Comparison of ENCODE assay signal across 23 cellular contexts in genomic region chr1:248834343-248834940, GRCh38. TPM values are rescaled to one million over a fixed set of nuclear protein-coding genes. Genes with fewer than 3 reads are reported as not detected.
DNase-seq lines count a peak whose midpoint lies in the region; ATAC-seq, FAIRE-seq and TF ChIP-seq lines count a peak whose summit lies in the region.
"Had no signal": no experiment of that assay in that cellular context is flagged by ENCODE, and none has a peak within 500 bp of the region (broad histone marks: within the 10 kb centered on the region; RNA-seq: fewer than 3 reads in every experiment).

No MANE protein-coding gene starts in this region.

- H3K36me3 ChIP-seq in GM12878 (ENCODE audit: control insufficient read depth in 2 of 2, insufficient read depth in 2 of 2, low read length in 1 of 2) (no peaks in the 10 kb centered on the region), mesendoderm (ENCODE audit: control insufficient read depth, insufficient read depth, low read length) (no peaks in the 10 kb centered on the region)
- H3K36me3 ChIP-seq: ascending aorta had no signal

- CTCF ChIA-PET in GM12878 (lab: Yijun Ruan, JAX) (no interaction called here), Calu3 (lab: Charles Lee) (no interaction called here)

- no peak for FAIRE-seq in GM12878 (lab: Jason Lieb, UNC)

- H3K79me2 ChIP-seq in GM12878 (ENCODE audit: control insufficient read depth, insufficient read depth, low read length) (peaks cover 9% of the 10 kb centered on the region), mesendoderm (ENCODE audit: control insufficient read depth, insufficient read depth, low read length) (no peaks in the 10 kb centered on the region)

- H4K5ac ChIP-seq in mesendoderm (ENCODE audit: low read length): no peak overlapping the region

- H3K23ac ChIP-seq in mesendoderm (ENCODE audit: low read length): no peak overlapping the region

- H2AFZ ChIP-seq in GM12878 (ENCODE audit: control insufficient read depth, low read depth, low read length): peak overlapping the region; percentile 26
- H2AFZ ChIP-seq: GM23248 had no signal

- H3K27me3 Mint-ChIP-seq in stimulated activated naive CD8-positive, alpha-beta T cell treated with anti-CD3 and anti-CD28 coated beads, Interleukin-15, amount 100 ng/mL, for 72 hours: no peaks in the 10 kb centered on the region
- H3K27me3 Mint-ChIP-seq in Calu3 (ENCODE audit: unreplicated experiment): no peaks in the 10 kb centered on the region

- in situ Hi-C loops in GM12878 (cut with MboI): no loop called here

- no peak overlapping the region for H2BK15ac ChIP-seq in mesendoderm (replicated peaks; ENCODE audit: low read depth)

- H3K4me1 Mint-ChIP-seq in stimulated activated naive CD8-positive, alpha-beta T cell treated with anti-CD3 and anti-CD28 coated beads, Interleukin-15, amount 100 ng/mL, for 72 hours: no peaks in the 10 kb centered on the region
- no peaks in the 10 kb centered on the region for H3K4me1 Mint-ChIP-seq in Calu3 (ENCODE audit: low read depth, unreplicated experiment)

- H3K4ac ChIP-seq in mesendoderm (ENCODE audit: low read depth, low read length): no peak overlapping the region

- no peak overlapping the region for H3K4me2 ChIP-seq in GM12878 (ENCODE audit: control insufficient read depth, insufficient read depth)
- H3K4me2 ChIP-seq in mesendoderm (ENCODE audit: low read length): no peak overlapping the region

- POLR2A ChIA-PET in GM12878 (lab: Charles Lee): no interaction called here

- H4K8ac ChIP-seq in mesendoderm (ENCODE audit: low read depth, low read length): no peak overlapping the region

- H3K36me3 Mint-ChIP-seq in Calu3 (ENCODE audit: insufficient read depth, unreplicated experiment): no peaks in the 10 kb centered on the region

- no peak overlapping the region for H2AK5ac ChIP-seq in mesendoderm (ENCODE audit: low read length)

- no peak overlapping the region for H3K56ac ChIP-seq in mesendoderm (ENCODE audit: low read length)

- H3K9me3 Mint-ChIP-seq in stimulated activated naive CD8-positive, alpha-beta T cell treated with anti-CD3 and anti-CD28 coated beads, Interleukin-15, amount 100 ng/mL, for 72 hours: no peaks in the 10 kb centered on the region
- H3K9me3 Mint-ChIP-seq in Calu3 (ENCODE audit: low read depth, unreplicated experiment): no peaks in the 10 kb centered on the region
- H3K9me3 Mint-ChIP-seq: stimulated activated naive CD8-positive, alpha-beta T cell treated with anti-CD3 and anti-CD28 coated beads, Interleukin-15, Interleukin-2, amounts not matched to agents 100 ng/mL and 50 ng/mL, for 24 hours had no signal

- TF ChIP-seq RAD21 in GM12878 (IDR thresholded peaks at IDR 0.05; ENCODE audit: insufficient read depth, low read depth, low read length): no peak

- WGBS in GM12878 (ENCODE audit: insufficient coverage, insufficient replicate concordance, low lambda C conversion rate, missing lambda C conversion rate): 46% methylated on average over 7 of the region's 7 CpGs
- WGBS in mesendoderm (ENCODE audit: extremely low coverage, insufficient coverage, low lambda C conversion rate): no CpG with 5 or more reads among the region's 7 CpGs

- no peak overlapping the region for H2BK5ac ChIP-seq in mesendoderm (ENCODE audit: low read length)

- H3K4me3 Mint-ChIP-seq in stimulated activated naive CD8-positive, alpha-beta T cell treated with anti-CD3 and anti-CD28 coated beads, Interleukin-15, amount 100 ng/mL, for 72 hours: no peak overlapping the region
- H3K4me3 Mint-ChIP-seq in Calu3 (ENCODE audit: low read depth, unreplicated experiment): no peak overlapping the region
- H3K4me3 Mint-ChIP-seq: stimulated activated naive CD8-positive, alpha-beta T cell treated with anti-CD3 and anti-CD28 coated beads, Interleukin-15, Interleukin-2, amounts not matched to agents 100 ng/mL and 50 ng/mL, for 24 hours; T-helper 17 cell had no signal

- TF ChIP-seq POLR2A in GM12878 (IDR thresholded peaks at IDR 0.05; ENCODE audit: low read depth, low read length): no peak

- no peak for TF ChIP-seq EP300 in GM12878 (IDR thresholded peaks at IDR 0.05; ENCODE audit: borderline replicate concordance in 1 of 2, control insufficient read depth in 1 of 2, low read depth in 2 of 2, low read length in 2 of 2)

- no peak overlapping the region for H3K27ac ChIP-seq in GM12878 (ENCODE audit: control insufficient read depth, insufficient read depth)
- no peak overlapping the region for H3K27ac ChIP-seq in mesendoderm (ENCODE audit: low read depth, low read length)
- H3K27ac ChIP-seq: ascending aorta, GM23248 had no signal

- SMC1A ChIA-PET in GM12878 (lab: Charles Lee; ENCODE audit: uncharacterized antibody, unreplicated experiment): no interaction called here

- no peaks in the 10 kb centered on the region for H4K20me1 ChIP-seq in GM12878 (ENCODE audit: control insufficient read depth, insufficient read depth)

- peak; percentile 35 for DNase-seq in stimulated activated naive CD8-positive, alpha-beta T cell treated with anti-CD3 and anti-CD28 coated beads, Interleukin-15, Interleukin-2, amounts not matched to agents 100 U/mL and 50 U/mL, for 24 hours
- DNase-seq in stimulated activated naive CD8-positive, alpha-beta T cell treated with anti-CD3 and anti-CD28 coated beads, Interleukin-15, amount 100 ng/mL, for 72 hours: no peak
- DNase-seq in MV-4-11 (lab: John Stamatoyannopoulos, UW): peak; percentile 72
- DNase-seq in GM12878 (ENCODE audit: low read depth, low spot score): no peak
- no peak for DNase-seq in mesendoderm
- no peak for DNase-seq in Calu3
- no peak for DNase-seq in HPDE6-E6E7 (ENCODE audit: extremely low spot score)
- DNase-seq: activated naive CD4-positive, alpha-beta T cell; Caco-2; cerebellar nuclear complex; EL; GM23248; NCI-H2029; NCI-H446 treated with DMSO at 0.1 percent for 48 hours; SHP77; stimulated activated CD4-positive, alpha-beta T cell treated with anti-CD3 and anti-CD28 coated beads, Interleukin-2, amount 100 ng/mL, for 24 hours; T-helper 17 cell; trophoblast cell had no signal

- TF ChIP-seq CTCF in GM12878 (IDR thresholded peaks at IDR 0.05 in 2 of 3, conservative IDR thresholded peaks at IDR 0.05 in 1 of 3; ENCODE audit: control insufficient read depth in 2 of 3, extremely low read depth in 1 of 3, insufficient read depth in 1 of 3, low read depth in 3 of 3, low read length in 3 of 3) (no peak), Calu3 (IDR thresholded peaks at IDR 0.05; ENCODE audit: unreplicated experiment) (no peak)

- BruUV-seq in GM12878 (replicated peaks; lab: Mats Ljungman, UMichigan): no TSS peak
- no TSS peak for BruUV-seq in Calu3 (replicated peaks; lab: Mats Ljungman, UMichigan)

- H3K9ac ChIP-seq in GM12878 (ENCODE audit: control insufficient read depth, insufficient read depth, low read length) (no peak overlapping the region), mesendoderm (ENCODE audit: low read length) (no peak overlapping the region)
- H3K9ac ChIP-seq: GM23248 had no signal

- H3K4me3 ChIP-seq in GM12878 (no peak overlapping the region), mesendoderm (ENCODE audit: low read length) (no peak overlapping the region)
- H3K4me3 ChIP-seq: ascending aorta, GM23248 had no signal

- H3K79me1 ChIP-seq in mesendoderm (ENCODE audit: low read length): peaks cover 1% of the 10 kb centered on the region

- H3K18ac ChIP-seq in mesendoderm (ENCODE audit: low read length): no peak overlapping the region

- RAD21 ChIA-PET in GM12878 (lab: Charles Lee; ENCODE audit: unreplicated experiment): no interaction called here

- no peak overlapping the region for H2BK120ac ChIP-seq in mesendoderm (ENCODE audit: low read depth, low read length)

- no peak overlapping the region for H3K27ac Mint-ChIP-seq in stimulated activated naive CD8-positive, alpha-beta T cell treated with anti-CD3 and anti-CD28 coated beads, Interleukin-15, amount 100 ng/mL, for 72 hours
- H3K27ac Mint-ChIP-seq in Calu3 (ENCODE audit: unreplicated experiment): no peak overlapping the region
- H3K27ac Mint-ChIP-seq: progenitor cell of endocrine pancreas; stimulated activated naive CD8-positive, alpha-beta T cell treated with anti-CD3 and anti-CD28 coated beads, Interleukin-15, Interleukin-2, amounts not matched to agents 100 ng/mL and 50 ng/mL, for 24 hours; T-helper 17 cell had no signal

- H3K4me1 ChIP-seq in GM12878 (ENCODE audit: control insufficient read depth, insufficient read depth, low read length) (peaks cover 4% of the 10 kb centered on the region; the same call in 1 of the 2 replicates), mesendoderm (ENCODE audit: control insufficient read depth, low read depth, low read length) (peaks cover 5% of the 10 kb centered on the region)
- H3K4me1 ChIP-seq: Caco-2 had no signal

- ATAC-seq in stimulated activated naive CD8-positive, alpha-beta T cell treated with anti-CD3 and anti-CD28 coated beads, Interleukin-15, Interleukin-2, amounts not matched to agents 100 U/mL and 50 U/mL, for 24 hours: no peak
- no peak for ATAC-seq in stimulated activated naive CD8-positive, alpha-beta T cell treated with anti-CD3 and anti-CD28 coated beads, Interleukin-15, amount 100 ng/mL, for 72 hours
- ATAC-seq in GM12878: no peak
- ATAC-seq: activated CD4-positive, CD25-positive, alpha-beta regulatory T cell treated with anti-CD3 and anti-CD28 coated beads, Interleukin-2, amount 50 U/mL, for 24 hours; left lobe of liver; T-helper 17 cell had no signal

- H3K27me3 ChIP-seq in GM12878 (replicated peaks in 1 of 2; ENCODE audit: control insufficient read depth in 2 of 2, insufficient read depth in 2 of 2, low read length in 1 of 2) (no peaks in the 10 kb centered on the region), mesendoderm (ENCODE audit: insufficient read depth, low read length, poor library complexity) (no peaks in the 10 kb centered on the region)
- H3K27me3 ChIP-seq: ascending aorta had no signal

- no peaks in the 10 kb centered on the region for H3K9me3 ChIP-seq in GM12878 (replicated peaks; ENCODE audit: control insufficient read depth, insufficient read depth, low read length)
- H3K9me3 ChIP-seq: ascending aorta, Caco-2 had no signal

- intact Hi-C loops in GM12878 (cut with micrococcal nuclease; ENCODE audit: unreplicated experiment): no loop called here
- intact Hi-C loops in Calu3 (cut with micrococcal nuclease; ENCODE audit: unreplicated experiment): no loop called here

RNA-seq across cellular contexts. Expression of gene ZNF672, which starts 3.6 kb away (rescaled TPM):
- total RNA-seq in GM12878 (2013; cell fraction: nucleolus; rRNA removed): 39.8 and 45.8 TPM in 2 replicates
- 37.9 and 43.5 TPM in 2 replicates for total RNA-seq in GM12878 (2014; rRNA removed)
- 13.9 and 14.1 TPM in 2 replicates for total RNA-seq in GM12878 (2014; rRNA removed; fragmentation: Illumina TruSeq; extraction: Trizol)
- total RNA-seq in GM12878 (2021): 48.6 and 51.3 TPM in 2 replicates
- 14.2 TPM for polyA plus RNA-seq in GM12878 (2011; ENCODE audit: low read depth)
- 33.7 and 48.7 TPM in 2 replicates for polyA plus RNA-seq in GM12878 (2011; rRNA removed)
- 66.9 and 77.2 TPM in 2 replicates for polyA plus RNA-seq in GM12878 (2011; cell fraction: cytosol; rRNA removed)
- 66.8 and 67.5 TPM in 2 replicates for polyA plus RNA-seq in GM12878 (2011; cell fraction: nucleus; rRNA removed)
- polyA plus RNA-seq in GM12878 (2012): 20.5 and 27.5 TPM in 2 replicates
- polyA plus RNA-seq in GM12878 (2014; fragmentation: Illumina TruSeq; extraction: Trizol): 13.6 and 17.2 TPM in 2 replicates
- polyA plus RNA-seq in GM12878 (2014; fragmentation: Nextera tagmentation; extraction: Ambion mirVana): 1 to 10 TPM; 2.9 to 5.2 TPM
- 39.4 and 45.6 TPM in 2 replicates for polyA plus RNA-seq in GM12878 (2014; rRNA removed)
- polyA plus RNA-seq in GM12878 (2016; fragmentation: Nextera tagmentation; extraction: Ambion mirVana): 10 to 100 TPM; 40.2 to 41.7 TPM
- polyA minus RNA-seq in GM12878 (2011; rRNA and poly(A)+ RNA removed): 54.7 and 63.1 TPM in 2 replicates
- polyA minus RNA-seq in GM12878 (2011; cell fraction: cytosol; rRNA and poly(A)+ RNA removed): 24.5 and 27.1 TPM in 2 replicates
- polyA minus RNA-seq in GM12878 (2011; cell fraction: nucleus; rRNA and poly(A)+ RNA removed): 27.1 and 47.3 TPM in 2 replicates
- polyA plus RNA-seq in mesendoderm (2013, experiment 1 of 2): 19.2 TPM
- 18.9 TPM for polyA plus RNA-seq in mesendoderm (2013, experiment 2 of 2)
- 28.3 and 28.7 TPM in 2 replicates for total RNA-seq in Calu3 (2022)

RNA-seq across cellular contexts. Expression of gene SH3BP5L, which starts 8.7 kb away (rescaled TPM):
- 40.1 and 48.2 TPM in 2 replicates for total RNA-seq in GM12878 (2013; cell fraction: nucleolus; rRNA removed)
- 14.3 and 16.7 TPM in 2 replicates for total RNA-seq in GM12878 (2014; rRNA removed)
- total RNA-seq in GM12878 (2014; rRNA removed; fragmentation: Illumina TruSeq; extraction: Trizol): 9.6 and 10.4 TPM in 2 replicates
- 16.8 and 19.1 TPM in 2 replicates for total RNA-seq in GM12878 (2021)
- 4.1 TPM for polyA plus RNA-seq in GM12878 (2011; ENCODE audit: low read depth)
- polyA plus RNA-seq in GM12878 (2011; rRNA removed): 15.4 and 22.8 TPM in 2 replicates
- polyA plus RNA-seq in GM12878 (2011; cell fraction: cytosol; rRNA removed): 27.9 and 32.8 TPM in 2 replicates
- polyA plus RNA-seq in GM12878 (2011; cell fraction: nucleus; rRNA removed): 68.4 and 69.3 TPM in 2 replicates
- 6.9 and 9.9 TPM in 2 replicates for polyA plus RNA-seq in GM12878 (2012)
- polyA plus RNA-seq in GM12878 (2014; fragmentation: Illumina TruSeq; extraction: Trizol): 6.5 and 11.4 TPM in 2 replicates
- 1 to 10 TPM; 1.1 to 1.6 TPM for polyA plus RNA-seq in GM12878 (2014; fragmentation: Nextera tagmentation; extraction: Ambion mirVana)
- polyA plus RNA-seq in GM12878 (2014; rRNA removed): 16.1 and 17.4 TPM in 2 replicates
- 1 to 10 TPM; 2.1 TPM for polyA plus RNA-seq in GM12878 (2016; fragmentation: Nextera tagmentation; extraction: Ambion mirVana)
- 21.9 and 25.0 TPM in 2 replicates for polyA minus RNA-seq in GM12878 (2011; rRNA and poly(A)+ RNA removed)
- 5.5 and 7.5 TPM in 2 replicates for polyA minus RNA-seq in GM12878 (2011; cell fraction: cytosol; rRNA and poly(A)+ RNA removed)
- polyA minus RNA-seq in GM12878 (2011; cell fraction: nucleus; rRNA and poly(A)+ RNA removed): 22.6 and 39.8 TPM in 2 replicates
- 14.0 TPM for polyA plus RNA-seq in mesendoderm (2013, experiment 1 of 2)
- 13.8 TPM for polyA plus RNA-seq in mesendoderm (2013, experiment 2 of 2)
- 25.3 and 27.1 TPM in 2 replicates for total RNA-seq in Calu3 (2022)

RNA-seq across cellular contexts. Expression of gene ZNF692, which starts 24.4 kb away (rescaled TPM):
- total RNA-seq in GM12878 (2013; cell fraction: nucleolus; rRNA removed): 143 and 171 TPM in 2 replicates
- 31.7 and 33.0 TPM in 2 replicates for total RNA-seq in GM12878 (2014; rRNA removed)
- total RNA-seq in GM12878 (2014; rRNA removed; fragmentation: Illumina TruSeq; extraction: Trizol): 19.5 and 20.6 TPM in 2 replicates
- total RNA-seq in GM12878 (2021): 41.3 and 45.3 TPM in 2 replicates
- polyA plus RNA-seq in GM12878 (2011; ENCODE audit: low read depth): 16.5 TPM
- 39.8 and 56.1 TPM in 2 replicates for polyA plus RNA-seq in GM12878 (2011; rRNA removed)
- polyA plus RNA-seq in GM12878 (2011; cell fraction: cytosol; rRNA removed): 67.6 and 94.1 TPM in 2 replicates
- polyA plus RNA-seq in GM12878 (2011; cell fraction: nucleus; rRNA removed): 705 and 770 TPM in 2 replicates
- 30.1 and 49.9 TPM in 2 replicates for polyA plus RNA-seq in GM12878 (2012)
- 20.1 and 28.9 TPM in 2 replicates for polyA plus RNA-seq in GM12878 (2014; fragmentation: Illumina TruSeq; extraction: Trizol)
- polyA plus RNA-seq in GM12878 (2014; fragmentation: Nextera tagmentation; extraction: Ambion mirVana): 10 to 100 TPM in 1 of 2 experiments, 1 to 10 TPM in 1; 5.3 to 18.5 TPM
- polyA plus RNA-seq in GM12878 (2014; rRNA removed): 76.6 and 85.1 TPM in 2 replicates
- 10 to 100 TPM; 40.8 to 41.6 TPM for polyA plus RNA-seq in GM12878 (2016; fragmentation: Nextera tagmentation; extraction: Ambion mirVana)
- polyA minus RNA-seq in GM12878 (2011; rRNA and poly(A)+ RNA removed): 14.0 and 24.7 TPM in 2 replicates
- 11.0 and 11.6 TPM in 2 replicates for polyA minus RNA-seq in GM12878 (2011; cell fraction: cytosol; rRNA and poly(A)+ RNA removed)
- polyA minus RNA-seq in GM12878 (2011; cell fraction: nucleus; rRNA and poly(A)+ RNA removed): 50.4 and 75.1 TPM in 2 replicates
- 15.1 TPM for polyA plus RNA-seq in mesendoderm (2013, experiment 1 of 2)
- polyA plus RNA-seq in mesendoderm (2013, experiment 2 of 2): 15.0 TPM
- total RNA-seq in Calu3 (2022): 61.4 and 61.5 TPM in 2 replicates

Comparison
In these comparisons a context has a peak if more than half of its experiments do, and no peak if none do; other contexts are left out.
1. DNase-seq: peak in stimulated activated naive CD8-positive, alpha-beta T cell treated with anti-CD3 and anti-CD28 coated beads, Interleukin-15, Interleukin-2, amounts not matched to agents 100 U/mL and 50 U/mL, for 24 hours (single experiment) and MV-4-11 (single experiment); none in stimulated activated naive CD8-positive, alpha-beta T cell treated with anti-CD3 and anti-CD28 coated beads, Interleukin-15, amount 100 ng/mL, for 72 hours (0 of 2), GM12878 (single experiment), mesendoderm (single experiment), Calu3 (single experiment) and HPDE6-E6E7 (single experiment).